In the genomic region with DNA sequence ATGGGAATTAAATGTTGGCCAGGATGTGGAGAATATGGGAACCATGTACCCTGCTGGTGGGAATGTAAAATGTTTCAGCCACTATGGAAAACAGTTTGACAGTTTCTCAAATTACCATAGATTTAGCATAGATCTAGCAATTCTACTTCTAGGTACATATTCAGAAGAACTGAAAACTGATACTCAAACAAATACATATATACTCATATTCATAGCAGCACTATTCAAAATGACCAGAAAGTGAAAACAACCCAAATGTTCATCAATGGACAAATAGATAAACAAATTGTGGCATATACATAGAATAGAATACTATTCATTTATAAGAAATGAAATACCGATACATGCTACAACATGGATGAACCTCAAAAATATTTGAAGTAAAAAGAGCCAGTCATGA, we compare ENCODE assay signal across 16 cellular contexts.
"Had no signal": no experiment of that assay in that cellular context is flagged by ENCODE, and none has a peak within 500 bp of the region (broad histone marks: within the 10 kb centered on the region; RNA-seq: fewer than 3 reads in every experiment).

No MANE protein-coding gene starts in this region.

- H3K27ac Mint-ChIP-seq: activated naive CD4-positive, alpha-beta T cell treated with anti-CD3 and anti-CD28 coated beads, Interleukin-2, amount 10 ng/mL, durations not matched to agents 7 days and 5 days; effector memory CD8-positive, alpha-beta T cell; nephron progenitor cell; stimulated activated naive CD8-positive, alpha-beta T cell treated with anti-CD3 and anti-CD28 coated beads, Interleukin-15, Interleukin-2, amounts not matched to agents 100 ng/mL and 50 ng/mL, for 24 hours had no signal

- H3K9me3 ChIP-seq: lower lobe of right lung, psoas muscle, right lobe of liver, suprapubic skin, upper lobe of left lung had no signal

- H3K4me3 Mint-ChIP-seq: activated naive CD4-positive, alpha-beta T cell treated with anti-CD3 and anti-CD28 coated beads, Interleukin-2, amount 10 ng/mL, durations not matched to agents 7 days and 5 days; effector memory CD8-positive, alpha-beta T cell; nephron progenitor cell; stimulated activated naive CD8-positive, alpha-beta T cell treated with anti-CD3 and anti-CD28 coated beads, Interleukin-15, Interleukin-2, amounts not matched to agents 100 ng/mL and 50 ng/mL, for 24 hours had no signal

- H3K27ac ChIP-seq: lower lobe of right lung, psoas muscle, right lobe of liver, suprapubic skin, upper lobe of left lung had no signal

- H3K4me1 ChIP-seq: lower lobe of right lung, psoas muscle, right lobe of liver, suprapubic skin, upper lobe of left lung had no signal

- H3K4me1 Mint-ChIP-seq: activated naive CD4-positive, alpha-beta T cell treated with anti-CD3 and anti-CD28 coated beads, Interleukin-2, amount 10 ng/mL, durations not matched to agents 7 days and 5 days; nephron progenitor cell had no signal

- H3K4me3 ChIP-seq: lower lobe of right lung, psoas muscle, right lobe of liver, suprapubic skin, upper lobe of left lung had no signal

- H3K27me3 ChIP-seq: right lobe of liver, suprapubic skin, upper lobe of left lung had no signal

- H3K27me3 Mint-ChIP-seq: activated naive CD4-positive, alpha-beta T cell treated with anti-CD3 and anti-CD28 coated beads, Interleukin-2, amount 10 ng/mL, durations not matched to agents 7 days and 5 days; effector memory CD8-positive, alpha-beta T cell; stimulated activated naive CD8-positive, alpha-beta T cell treated with anti-CD3 and anti-CD28 coated beads, Interleukin-15, Interleukin-2, amounts not matched to agents 100 ng/mL and 50 ng/mL, for 24 hours had no signal

- H3K36me3 Mint-ChIP-seq: activated naive CD4-positive, alpha-beta T cell treated with anti-CD3 and anti-CD28 coated beads, Interleukin-2, amount 10 ng/mL, durations not matched to agents 7 days and 5 days had no signal

- ATAC-seq: activated CD4-positive, CD25-positive, alpha-beta regulatory T cell treated with anti-CD3 and anti-CD28 coated beads, Interleukin-2, amount 50 U/mL, for 24 hours; effector memory CD8-positive, alpha-beta T cell; left colon; lower lobe of right lung; psoas muscle; right lobe of liver had no signal

- DNase-seq: activated CD4-positive, alpha-beta T cell treated with anti-CD3 and anti-CD28 coated beads, Interleukin-2, amount 50 U/mL, for 1 hour; activated naive CD4-positive, alpha-beta T cell treated with anti-CD3 and anti-CD28 coated beads, Interleukin-2, amount 10 ng/mL, durations not matched to agents 7 days and 5 days; activated T-cell treated with anti-CD3 and anti-CD28 coated beads, Interleukin-2, amount 50 U/mL, for 1 hour; dermis blood vessel endothelial cell; effector memory CD8-positive, alpha-beta T cell; erythroblast; left colon; lower lobe of right lung; nephron progenitor cell; psoas muscle; right lobe of liver; T1000; upper lobe of left lung had no signal

- H3K36me3 ChIP-seq: lower lobe of right lung, right lobe of liver, suprapubic skin, upper lobe of left lung had no signal

- H3K9me3 Mint-ChIP-seq: activated naive CD4-positive, alpha-beta T cell treated with anti-CD3 and anti-CD28 coated beads, Interleukin-2, amount 10 ng/mL, durations not matched to agents 7 days and 5 days; stimulated activated naive CD8-positive, alpha-beta T cell treated with anti-CD3 and anti-CD28 coated beads, Interleukin-15, Interleukin-2, amounts not matched to agents 100 ng/mL and 50 ng/mL, for 24 hours had no signal
